Comparison of ENCODE assay signal across 2 cellular contexts in genomic region chr15:64851503-64851840, GRCh38.
TF ChIP-seq lines count a peak whose summit lies in the region.

No MANE protein-coding gene starts in this region.

TF ChIP-seq in IMR-90, 13 proteins besides CTCF, POLR2A, EP300 and RAD21:
- peak; percentile 74; the same call in 1 of the 2 replicates for TF ChIP-seq NFE2L2 (IDR thresholded peaks at IDR 0.05; ENCODE audit: low read depth, low read length)
- TF ChIP-seq BHLHE40 (IDR thresholded peaks at IDR 0.05; ENCODE audit: low read depth, low read length) = no peak
- peak; percentile 23; the same call in 1 of the 2 replicates for TF ChIP-seq FOS (IDR thresholded peaks at IDR 0.05; ENCODE audit: low read depth, low read length)
- 0 out of 2 replicates have a peak, but pooled peaks have one; percentile 40 for TF ChIP-seq MXI1 (IDR thresholded peaks at IDR 0.05; ENCODE audit: borderline replicate concordance, low read depth, low read length)
- TF ChIP-seq MAZ (IDR thresholded peaks at IDR 0.05; ENCODE audit: borderline replicate concordance, low read depth, low read length) = peak; percentile 56; the same call in 1 of the 2 replicates
- 0 out of 2 replicates have a peak, but pooled peaks have one; percentile 1 for TF ChIP-seq MAFK (IDR thresholded peaks at IDR 0.05; ENCODE audit: low read depth, low read length)
- peak; percentile 47 for TF ChIP-seq CEBPB (IDR thresholded peaks at IDR 0.05; ENCODE audit: low read depth, low read length)
- no peak for TF ChIP-seq ELK1 (IDR thresholded peaks at IDR 0.05; ENCODE audit: borderline replicate concordance, low read depth, low read length)
- TF ChIP-seq SMC3 (IDR thresholded peaks at IDR 0.05; ENCODE audit: low read depth, low read length) = no peak

TF ChIP-seq in GM12878, 131 proteins besides CTCF, POLR2A, EP300 and RAD21:
- peak; percentile 56; the same call in 1 of the 2 replicates for TF ChIP-seq SPI1 (IDR thresholded peaks at IDR 0.05; ENCODE audit: borderline replicate concordance, insufficient read depth, low read depth, low read length)
- no peak for TF ChIP-seq CBX3 (IDR thresholded peaks at IDR 0.05; ENCODE audit: borderline replicate concordance, low read depth)
